In the genomic region with DNA sequence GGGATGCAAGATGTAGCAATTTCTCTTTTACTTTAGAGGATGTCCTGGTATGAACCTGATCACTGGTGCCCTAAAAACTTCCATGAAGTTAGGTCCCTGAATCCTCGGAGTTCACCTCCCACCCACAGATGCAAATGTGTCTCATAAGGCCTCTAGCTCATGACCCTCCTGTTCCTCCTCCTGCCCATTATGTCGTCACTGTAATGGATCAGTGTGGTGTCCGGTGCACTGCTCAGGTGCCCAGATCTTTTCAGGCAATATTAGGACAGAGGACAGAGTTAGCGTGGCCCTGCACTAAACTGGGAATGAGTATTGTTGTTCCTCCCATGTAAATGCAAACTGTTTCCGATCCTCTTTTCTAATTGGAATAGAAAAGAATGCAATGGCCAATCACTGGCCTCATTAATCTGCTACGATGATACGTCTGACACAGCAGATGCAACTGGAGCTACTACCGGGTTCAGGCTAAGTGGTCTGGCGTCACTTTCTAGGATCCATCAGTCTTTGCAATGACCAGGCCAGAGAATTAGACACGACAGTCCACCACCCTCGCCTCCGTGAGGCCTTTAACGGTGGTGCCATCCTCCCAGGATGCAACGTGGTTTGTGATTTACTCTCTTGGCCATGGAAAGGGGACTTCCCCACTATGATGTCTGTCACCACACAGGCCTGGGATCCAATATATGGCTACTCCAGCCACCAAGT, we compare ENCODE assay signal across 18 cellular contexts. TPM values are rescaled to one million over a fixed set of nuclear protein-coding genes. Genes with fewer than 3 reads are reported as not detected.
DNase-seq lines count a peak whose midpoint lies in the region; TF ChIP-seq lines count a peak whose summit lies in the region.
"Had no signal": no experiment of that assay in that cellular context is flagged by ENCODE, and none has a peak within 500 bp of the region (broad histone marks: within the 10 kb centered on the region; RNA-seq: fewer than 3 reads in every experiment).

No MANE protein-coding gene starts in this region.

- POLR2A ChIA-PET in OCI-LY7 (lab: Charles Lee), result no interaction called here

- H3K4me1 ChIP-seq in adipocyte (ENCODE audit: control insufficient read depth, insufficient read depth, low read length), result peaks cover 49% of the 10 kb centered on the region
- H3K4me1 ChIP-seq in stomach, result peaks cover 18 to 47% (median 29%) of the 10 kb centered on the region in 4 donors
- H3K4me1 ChIP-seq in OCI-LY7 (ENCODE audit: insufficient read depth, low read length, poor library complexity, severe bottlenecking), result no peaks in the 10 kb centered on the region
- H3K4me1 ChIP-seq: colonic mucosa had no signal

- peak overlapping the region; percentile 88 for H3K9ac ChIP-seq in adipocyte (ENCODE audit: low read length)
- H3K9ac ChIP-seq: SK-N-SH had no signal

- no peaks in the 10 kb centered on the region for H3K4me1 Mint-ChIP-seq in CD14-positive monocyte

- TF ChIP-seq EP300 in stomach (IDR thresholded peaks at IDR 0.05), result no peak

- peaks cover 22 to 29% (median 23%) of the 10 kb centered on the region in 3 donors for H3K27me3 Mint-ChIP-seq in CD14-positive monocyte (ENCODE audit: low read depth in 3 of 3)
- H3K27me3 Mint-ChIP-seq: activated naive CD8-positive, alpha-beta T cell had no signal

- intact Hi-C loops in stomach (cut with DNase I; ENCODE audit: low total_unique reads), result loop anchor here (5.0 kb wide), 1 partner anchor 122 kb away; no protein-coding TSS in a partner anchor
- intact Hi-C loops in CD14-positive monocyte (cut with micrococcal nuclease), result no loop called here
- intact Hi-C loops in OCI-LY7 (cut with micrococcal nuclease; ENCODE audit: unreplicated experiment), result no loop called here

- H3K9me3 ChIP-seq in adipocyte (ENCODE audit: control insufficient read depth, low read length) (no peaks in the 10 kb centered on the region), stomach (no peaks in the 10 kb centered on the region), OCI-LY7 (ENCODE audit: low read length) (no peaks in the 10 kb centered on the region)
- H3K9me3 ChIP-seq: colonic mucosa, heart left ventricle, left ventricle myocardium inferior, SK-N-SH had no signal

- no peaks in the 10 kb centered on the region for H3K9me2 ChIP-seq in OCI-LY7 (ENCODE audit: insufficient read depth, low read length)
- H3K9me2 ChIP-seq: SK-N-SH had no signal

- no peaks in the 10 kb centered on the region for H3K79me2 ChIP-seq in OCI-LY7 (ENCODE audit: insufficient read depth, low read depth, low read length)

- H3K9me3 Mint-ChIP-seq in CD14-positive monocyte, result peaks cover 3 to 24% (median 12%) of the 10 kb centered on the region in 7 donors

- TF ChIP-seq CTCF in stomach (IDR thresholded peaks at IDR 0.05) (no peak), CD14-positive monocyte (IDR thresholded peaks at IDR 0.05) (no peak), OCI-LY7 (conservative IDR thresholded peaks at IDR 0.05; ENCODE audit: low read length) (no peak)

- no peaks in the 10 kb centered on the region for H3K36me3 Mint-ChIP-seq in CD14-positive monocyte
- H3K36me3 Mint-ChIP-seq: activated naive CD8-positive, alpha-beta T cell; brain had no signal

- CTCF ChIA-PET in OCI-LY7 (lab: Charles Lee; ENCODE audit: unreplicated experiment), result no interaction called here

- no peak overlapping the region for H2AFZ ChIP-seq in OCI-LY7 (ENCODE audit: low read length)

- TF ChIP-seq POLR2A in stomach (IDR thresholded peaks at IDR 0.05), result no peak

- no peaks in the 10 kb centered on the region for H3K36me3 ChIP-seq in adipocyte (ENCODE audit: control insufficient read depth, insufficient read depth, low read length, severe bottlenecking)
- H3K36me3 ChIP-seq in stomach, result no peaks in the 10 kb centered on the region
- no peaks in the 10 kb centered on the region for H3K36me3 ChIP-seq in OCI-LY7 (ENCODE audit: insufficient read depth, low read length)
- H3K36me3 ChIP-seq: colonic mucosa, heart left ventricle, left ventricle myocardium inferior had no signal

- H3K4me3 ChIP-seq in adipocyte (ENCODE audit: low read length), result no peak overlapping the region
- no peak overlapping the region for H3K4me3 ChIP-seq in stomach
- H3K4me3 ChIP-seq in OCI-LY7 (ENCODE audit: low read depth, low read length, poor library complexity, severe bottlenecking), result no peak overlapping the region
- H3K4me3 ChIP-seq: colonic mucosa, heart left ventricle, left ventricle myocardium inferior had no signal

- H3K27ac Mint-ChIP-seq in CD14-positive monocyte, result no peak overlapping the region
- H3K27ac Mint-ChIP-seq: activated naive CD8-positive, alpha-beta T cell; T-helper 2 cell treated with Interferon-gamma antibody and Interleukin-4, amounts not matched to agents 5 μg/mL and 100 μg/mL, for 36 hours; WTC11 had no signal

- H3K27me3 ChIP-seq in adipocyte (replicated peaks; ENCODE audit: control insufficient read depth, insufficient read depth, low read length) (no peaks in the 10 kb centered on the region), stomach (peaks cover 0 to 32% (median 21%) of the 10 kb centered on the region in 3 donors)

- WGBS in stomach, 5 donors, result 72 to 82% (median 77%) methylated on average over 14 of the region's 14 CpGs

- DNase-seq in ELF-1 (ENCODE audit: low read depth, low spot score) (peak; percentile 0), adipocyte (ENCODE audit: low read depth) (no peak), mesenteric fat pad (ENCODE audit: low spot score) (peak; percentile 41), stomach (no peak), CD14-positive monocyte (ENCODE audit: low spot score) (no peak), OCI-LY7 (ENCODE audit: low spot score) (no peak), SKM-1 (lab: John Stamatoyannopoulos, UW; ENCODE audit: unreplicated experiment) (no peak)
- DNase-seq: colonic mucosa, left ventricle myocardium inferior, NCI-H2107, NCI-H510A, SK-N-SH, trophoblast cell had no signal

- BruUV-seq in OCI-LY7 (replicated peaks; lab: Mats Ljungman, UMichigan), result no TSS peak

- no peak overlapping the region for H3K4me3 Mint-ChIP-seq in CD14-positive monocyte
- H3K4me3 Mint-ChIP-seq: activated naive CD8-positive, alpha-beta T cell; T-helper 2 cell treated with Interferon-gamma antibody and Interleukin-4, amounts not matched to agents 5 μg/mL and 100 μg/mL, for 36 hours; WTC11 had no signal

- peak overlapping the region in 4 of 5 donors; percentile 87 to 96 (median 88) for H3K27ac ChIP-seq in stomach
- no peak overlapping the region for H3K27ac ChIP-seq in OCI-LY7 (ENCODE audit: low read depth, low read length, poor library complexity, severe bottlenecking)

- no peaks in the 10 kb centered on the region for H4K20me1 ChIP-seq in OCI-LY7 (ENCODE audit: insufficient read depth, low read length)

- no peak overlapping the region for H3K4me2 ChIP-seq in OCI-LY7 (ENCODE audit: low read length)
- H3K4me2 ChIP-seq: SK-N-SH had no signal

RNA-seq across cellular contexts. Expression of gene COL6A2, which starts 3.4 kb away (rescaled TPM):
- total RNA-seq in mesenteric fat pad (735 TPM), stomach (1,000 to 10,000 TPM in 1 of 5 donors, 100 to 1,000 TPM in 4; 351 to 3,737 (median 491) TPM), OCI-LY7 (2022) (not detected in 2 replicates)
- polyA plus RNA-seq in stomach (100 to 1,000 TPM in 2 of 3 donors, 10 to 100 TPM in 1; 79.3 to 246 (median 113) TPM), CD14-positive monocyte (not detected)
- total RNA-seq in OCI-LY7 (2014; rRNA removed; shearing (Covaris generic)), result 0.13 TPM in 1 of 2 replicates, not detected in the other

Comparison
In these comparisons a context has a peak if more than half of its experiments do, and no peak if none do; other contexts are left out.
1. DNase-seq: peak in ELF-1 (single experiment) and mesenteric fat pad (single experiment); none in adipocyte (single experiment), stomach (single experiment), CD14-positive monocyte (single experiment), OCI-LY7 (single experiment) and SKM-1 (single experiment).
2. RNA of gene COL6A2, which starts 3.4 kb away (total RNA-seq): 735 TPM in mesenteric fat pad (single experiment) and 351 to 3,737 TPM in stomach; 0.13 TPM in OCI-LY7; every median in the first group is over 100 times any median in the second.